Comparison of ENCODE assay signal across 8 cellular contexts in the genomic region with DNA sequence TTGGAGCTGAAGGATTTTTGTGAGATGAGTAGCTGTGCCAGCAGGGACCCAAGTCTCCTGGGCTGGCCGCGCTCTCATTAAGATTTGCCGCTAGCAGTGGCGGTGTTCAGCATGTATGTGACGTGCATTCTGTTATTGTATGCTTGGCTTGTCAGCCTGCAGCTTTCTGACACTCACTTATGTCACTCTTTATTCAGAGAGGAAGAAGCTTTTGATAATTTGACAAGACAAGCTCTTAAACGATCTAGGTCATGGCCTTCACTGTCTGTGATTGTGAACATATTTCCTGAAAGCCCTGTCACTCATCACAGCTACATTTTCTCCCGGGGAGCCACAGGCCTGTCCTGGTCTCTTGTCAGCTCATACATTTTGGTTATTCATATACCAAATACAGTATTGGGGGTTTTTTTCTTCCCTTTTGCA.
DNase-seq lines count a peak whose midpoint lies in the region; ATAC-seq and TF ChIP-seq lines count a peak whose summit lies in the region.

No MANE protein-coding gene starts in this region.

- peaks cover 7% of the 10 kb centered on the region for H3K36me3 ChIP-seq in suprapubic skin

- peak; percentile 86 for DNase-seq in DMS53 (lab: John Stamatoyannopoulos, UW)
- DNase-seq in choroid plexus epithelial cell (ENCODE audit: low read depth), result peak; percentile 33
- no peak for DNase-seq in suprapubic skin (ENCODE audit: low spot score in 2 of 2)
- no peak for DNase-seq in HCEC 1CT
- no peak for DNase-seq in NCI-H1048 (lab: John Stamatoyannopoulos, UW)

- WGBS in suprapubic skin, result 80% methylated on average over 7 of the region's 7 CpGs

- H3K27me3 ChIP-seq in suprapubic skin, result no peaks in the 10 kb centered on the region

- H3K4me3 ChIP-seq in choroid plexus epithelial cell (ENCODE audit: low read depth, low read length) (no peak overlapping the region), suprapubic skin (no peak overlapping the region)

- H3K27ac ChIP-seq in suprapubic skin, result no peak overlapping the region

- no peaks in the 10 kb centered on the region for H3K9me3 ChIP-seq in suprapubic skin

- no peaks in the 10 kb centered on the region for H3K4me1 ChIP-seq in suprapubic skin

- TF ChIP-seq POLR2A in suprapubic skin (IDR thresholded peaks at IDR 0.05), result no peak

- ATAC-seq in GM19452 (IDR thresholded peaks at IDR 0.05; ENCODE audit: unreplicated experiment) (peak; percentile 61), HG03460 (IDR thresholded peaks at IDR 0.05; ENCODE audit: unreplicated experiment) (peak; percentile 77), GM18520 (IDR thresholded peaks at IDR 0.05; ENCODE audit: unreplicated experiment) (no peak)

- TF ChIP-seq CTCF in choroid plexus epithelial cell (conservative IDR thresholded peaks at IDR 0.05; ENCODE audit: low read depth, low read length), result no peak
- no peak for TF ChIP-seq CTCF in suprapubic skin (IDR thresholded peaks at IDR 0.05)

- TF ChIP-seq EP300 in suprapubic skin (IDR thresholded peaks at IDR 0.05), result no peak

Comparison
In these comparisons a context has a peak if more than half of its experiments do, and no peak if none do; other contexts are left out.
1. DNase-seq: peak in DMS53 (single experiment) and choroid plexus epithelial cell (single experiment); none in suprapubic skin (0 of 2), HCEC 1CT (single experiment) and NCI-H1048 (single experiment).